ENCODE assay signal across 15 cellular contexts in genomic region chr22:19889951-19890350, GRCh38. TPM values are rescaled to one million over a fixed set of nuclear protein-coding genes. Genes with fewer than 3 reads are reported as not detected.
DNase-seq lines count a peak whose midpoint lies in the region; FAIRE-seq and TF ChIP-seq lines count a peak whose summit lies in the region.
"Had no signal": no experiment of that assay in that cellular context is flagged by ENCODE, and none has a peak within 500 bp of the region (broad histone marks: within the 10 kb centered on the region; RNA-seq: fewer than 3 reads in every experiment).

No MANE protein-coding gene starts in this region.

- H3K79me2 ChIP-seq in endothelial cell of umbilical vein (ENCODE audit: control insufficient read depth, insufficient read depth, low read length): peaks cover 3% of the 10 kb centered on the region

- H3K4me1 Mint-ChIP-seq in activated naive CD4-positive, alpha-beta T cell treated with anti-CD3 and anti-CD28 coated beads for 36 hours (ENCODE audit: low read depth): peaks cover 81% of the 10 kb centered on the region
- H3K4me1 Mint-ChIP-seq in stimulated activated naive CD8-positive, alpha-beta T cell treated with anti-CD3 and anti-CD28 coated beads, Interleukin-15, Interleukin-2, amounts not matched to agents 100 ng/mL and 50 ng/mL, for 24 hours (ENCODE audit: low read depth): peaks cover 73% of the 10 kb centered on the region
- peaks cover 6% of the 10 kb centered on the region for H3K4me1 Mint-ChIP-seq in glutamatergic neuron (ENCODE audit: low read depth, unreplicated experiment)

- H3K9ac ChIP-seq in endothelial cell of umbilical vein (replicated peaks; ENCODE audit: extremely low read depth, insufficient read depth, low read length): no peak overlapping the region

- H2AFZ ChIP-seq in endothelial cell of umbilical vein (ENCODE audit: low read depth, low read length): no peak overlapping the region

- no peak overlapping the region for H3K4me2 ChIP-seq in endothelial cell of umbilical vein (ENCODE audit: insufficient read depth, low read length)

- no peaks in the 10 kb centered on the region for H4K20me1 ChIP-seq in endothelial cell of umbilical vein (replicated peaks; ENCODE audit: control insufficient read depth, extremely low read depth, insufficient read depth, low read length)

- H3K36me3 Mint-ChIP-seq in activated naive CD4-positive, alpha-beta T cell treated with anti-CD3 and anti-CD28 coated beads for 36 hours (ENCODE audit: low read depth): no peaks in the 10 kb centered on the region
- peaks cover 10% of the 10 kb centered on the region for H3K36me3 Mint-ChIP-seq in stimulated activated naive CD8-positive, alpha-beta T cell treated with anti-CD3 and anti-CD28 coated beads, Interleukin-15, Interleukin-2, amounts not matched to agents 100 ng/mL and 50 ng/mL, for 24 hours (ENCODE audit: low read depth)
- H3K36me3 Mint-ChIP-seq in glutamatergic neuron (ENCODE audit: unreplicated experiment): no peaks in the 10 kb centered on the region

- peak overlapping the region; percentile 20 for H3K4me3 Mint-ChIP-seq in activated naive CD4-positive, alpha-beta T cell treated with anti-CD3 and anti-CD28 coated beads for 36 hours
- H3K4me3 Mint-ChIP-seq in stimulated activated naive CD8-positive, alpha-beta T cell treated with anti-CD3 and anti-CD28 coated beads, Interleukin-15, Interleukin-2, amounts not matched to agents 100 ng/mL and 50 ng/mL, for 24 hours: no peak overlapping the region
- no peak overlapping the region for H3K4me3 Mint-ChIP-seq in glutamatergic neuron (ENCODE audit: unreplicated experiment)

- no TSS peak for BruUV-seq in endothelial cell of umbilical vein (replicated peaks; lab: Mats Ljungman, UMichigan)

- POLR2A ChIA-PET in endothelial cell of umbilical vein (lab: Charles Lee): interaction anchor here (1.1 to 1.3 kb wide), 3 partner anchors 9 to 36 kb away, joined by 4 to 6 read pairs (median 4); no protein-coding TSS in a partner anchor

- H3K36me3 ChIP-seq in endothelial cell of umbilical vein (ENCODE audit: control insufficient read depth in 2 of 2, extremely low read depth in 1 of 2, insufficient read depth in 2 of 2, low read length in 2 of 2): peaks cover 0 to 3% of the 10 kb centered on the region in 2 experiments
- H3K36me3 ChIP-seq: WERI-Rb-1 had no signal

- DNase-seq in activated naive CD4-positive, alpha-beta T cell treated with anti-CD3 and anti-CD28 coated beads for 36 hours: peak; percentile 89
- DNase-seq in activated naive CD4-positive, alpha-beta T cell treated with Interleukin-2 at 50 U/mL for 16 hours: no peak
- peak; percentile 42 to 46 for DNase-seq in activated CD4-positive, alpha-beta T cell treated with anti-CD3 and anti-CD28 coated beads, Interleukin-2, amount 50 U/mL, for 48 hours
- DNase-seq in endothelial cell of umbilical vein (ENCODE audit: low read depth, low spot score) (no peak), NCI-H1417 treated with DMSO at 0.1 percent for 48 hours (lab: John Stamatoyannopoulos, UW) (no peak), NCI-H774 (lab: John Stamatoyannopoulos, UW) (no peak), glutamatergic neuron (no peak)
- DNase-seq: DMS79, kidney glomerular epithelial cell, NCI-H1048, NCI-H510A treated with DMSO at 0.1 percent for 48 hours, SHP77 treated with DMSO at 0.1 percent for 48 hours, WERI-Rb-1 had no signal

- H3K27me3 ChIP-seq in endothelial cell of umbilical vein (ENCODE audit: control insufficient read depth in 2 of 2, insufficient read depth in 2 of 2, low read length in 2 of 2): no peaks in the 10 kb centered on the region

- no peak for FAIRE-seq in endothelial cell of umbilical vein (lab: Jason Lieb, UNC)
- FAIRE-seq: frontal cortex had no signal

- no peaks in the 10 kb centered on the region for H3K9me3 ChIP-seq in endothelial cell of umbilical vein (replicated peaks; ENCODE audit: control insufficient read depth, insufficient read depth, low read length)

- no peak overlapping the region for H3K4me3 ChIP-seq in endothelial cell of umbilical vein (replicated peaks in 1 of 3; ENCODE audit: insufficient read depth in 1 of 3, low read depth in 1 of 3, low read length in 3 of 3)

- no peaks in the 10 kb centered on the region for H3K9me3 Mint-ChIP-seq in activated naive CD4-positive, alpha-beta T cell treated with anti-CD3 and anti-CD28 coated beads for 36 hours
- no peaks in the 10 kb centered on the region for H3K9me3 Mint-ChIP-seq in stimulated activated naive CD8-positive, alpha-beta T cell treated with anti-CD3 and anti-CD28 coated beads, Interleukin-15, Interleukin-2, amounts not matched to agents 100 ng/mL and 50 ng/mL, for 24 hours
- H3K9me3 Mint-ChIP-seq in glutamatergic neuron (ENCODE audit: unreplicated experiment): peaks cover 4% of the 10 kb centered on the region

- dilution Hi-C loops in endothelial cell of umbilical vein (cut with MboI; ENCODE audit: extremely low pct_ligation_motif_present, low sequenced_read_pairs): no loop called here

- H3K27ac Mint-ChIP-seq in activated naive CD4-positive, alpha-beta T cell treated with anti-CD3 and anti-CD28 coated beads for 36 hours: peak overlapping the region; percentile 86
- peak overlapping the region; percentile 67 for H3K27ac Mint-ChIP-seq in stimulated activated naive CD8-positive, alpha-beta T cell treated with anti-CD3 and anti-CD28 coated beads, Interleukin-15, Interleukin-2, amounts not matched to agents 100 ng/mL and 50 ng/mL, for 24 hours
- H3K27ac Mint-ChIP-seq in glutamatergic neuron (ENCODE audit: unreplicated experiment): no peak overlapping the region

- H3K27ac ChIP-seq in endothelial cell of umbilical vein (ENCODE audit: insufficient read depth, low read depth, low read length): peak overlapping the region; percentile 83
- H3K27ac ChIP-seq: WERI-Rb-1 had no signal

- no peak for TF ChIP-seq CTCF in endothelial cell of umbilical vein (IDR thresholded peaks at IDR 0.05; ENCODE audit: extremely low read depth in 1 of 2, insufficient read depth in 1 of 2, low read depth in 1 of 2, low read length in 2 of 2)
- no peak for TF ChIP-seq CTCF in glutamatergic neuron (IDR thresholded peaks at IDR 0.05; ENCODE audit: partially characterized antibody, unreplicated experiment)

- no peaks in the 10 kb centered on the region for H3K9me1 ChIP-seq in endothelial cell of umbilical vein (replicated peaks; ENCODE audit: control insufficient read depth, extremely low read depth, insufficient read depth, low read length)

- intact Hi-C loops in activated naive CD4-positive, alpha-beta T cell treated with anti-CD3 and anti-CD28 coated beads for 36 hours (cut with micrococcal nuclease): loop anchor here (1.0 to 5.0 kb wide), 4 partner anchors 134 to 283 kb away; partner anchors contain the start of genes RANBP1 and TRMT2A
- intact Hi-C loops in endothelial cell of umbilical vein (cut with micrococcal nuclease): no loop called here

- CTCF ChIA-PET in activated naive CD4-positive, alpha-beta T cell treated with anti-CD3 and anti-CD28 coated beads for 36 hours (lab: Charles Lee): interaction anchor here (0.6 to 3.3 kb wide), 10 partner anchors 12 to 173 kb away, joined by 3 to 15 read pairs (median 3); no protein-coding TSS in a partner anchor
- CTCF ChIA-PET in endothelial cell of umbilical vein (lab: Charles Lee): interaction anchor here (0.8 to 3.6 kb wide), 7 partner anchors 9 to 166 kb away, joined by 3 to 33 read pairs (median 7); partner anchors contain the start of gene GP1BB

- no peaks in the 10 kb centered on the region for H3K27me3 Mint-ChIP-seq in activated naive CD4-positive, alpha-beta T cell treated with anti-CD3 and anti-CD28 coated beads for 36 hours (ENCODE audit: low read depth)
- H3K27me3 Mint-ChIP-seq in stimulated activated naive CD8-positive, alpha-beta T cell treated with anti-CD3 and anti-CD28 coated beads, Interleukin-15, Interleukin-2, amounts not matched to agents 100 ng/mL and 50 ng/mL, for 24 hours: no peaks in the 10 kb centered on the region
- peaks cover 7% of the 10 kb centered on the region for H3K27me3 Mint-ChIP-seq in glutamatergic neuron (ENCODE audit: unreplicated experiment)

- H3K4me1 ChIP-seq in endothelial cell of umbilical vein (ENCODE audit: control insufficient read depth, extremely low read depth, insufficient read depth, low read length): peaks cover 79% of the 10 kb centered on the region

- no peak for TF ChIP-seq POLR2A in endothelial cell of umbilical vein (IDR thresholded peaks at IDR 0.05; ENCODE audit: low read depth, low read length)

RNA-seq across cellular contexts. Expression of gene GNB1L, which starts 35.3 kb away (rescaled TPM):
- 1 to 10 TPM; 8.8 to 9.8 TPM for total RNA-seq in activated naive CD4-positive, alpha-beta T cell treated with anti-CD3 and anti-CD28 coated beads for 36 hours
- 5.9 and 11.2 TPM in 2 replicates for total RNA-seq in endothelial cell of umbilical vein
- polyA plus RNA-seq in endothelial cell of umbilical vein: 5.4 and 5.9 TPM in 2 replicates
- polyA plus RNA-seq in endothelial cell of umbilical vein (2011; cell fraction: cytosol; rRNA removed): 2.2 and 3.8 TPM in 2 replicates
- polyA plus RNA-seq in endothelial cell of umbilical vein (2011; cell fraction: nucleus; rRNA removed): 2.7 and 3.2 TPM in 2 replicates
- polyA plus RNA-seq in endothelial cell of umbilical vein (2012): 3.5 and 3.6 TPM in 2 replicates
- 1.6 and 3.5 TPM in 2 replicates for polyA minus RNA-seq in endothelial cell of umbilical vein
- polyA minus RNA-seq in endothelial cell of umbilical vein (2011; cell fraction: cytosol; rRNA and poly(A)+ RNA removed): 1.7 TPM
- polyA minus RNA-seq in endothelial cell of umbilical vein (2011; cell fraction: nucleus; rRNA and poly(A)+ RNA removed): 2.4 TPM in 2 replicates
- total RNA-seq in glutamatergic neuron (ENCODE audit: unreplicated experiment): 5.0 TPM

RNA-seq across cellular contexts. Expression of gene RTL10, which starts 35.3 kb away (rescaled TPM):
- 10 to 100 TPM; 10.9 to 11.9 TPM for total RNA-seq in activated naive CD4-positive, alpha-beta T cell treated with anti-CD3 and anti-CD28 coated beads for 36 hours
- total RNA-seq in endothelial cell of umbilical vein: 31.9 and 32.1 TPM in 2 replicates
- polyA plus RNA-seq in endothelial cell of umbilical vein: 40.8 and 54.5 TPM in 2 replicates
- 21.6 and 22.9 TPM in 2 replicates for polyA plus RNA-seq in endothelial cell of umbilical vein (2011; cell fraction: cytosol; rRNA removed)
- polyA plus RNA-seq in endothelial cell of umbilical vein (2011; cell fraction: nucleus; rRNA removed): 43.8 and 53.4 TPM in 2 replicates
- 8.0 and 9.8 TPM in 2 replicates for polyA plus RNA-seq in endothelial cell of umbilical vein (2012)
- 84.1 and 88.0 TPM in 2 replicates for polyA minus RNA-seq in endothelial cell of umbilical vein
- 9.0 TPM for polyA minus RNA-seq in endothelial cell of umbilical vein (2011; cell fraction: cytosol; rRNA and poly(A)+ RNA removed)
- polyA minus RNA-seq in endothelial cell of umbilical vein (2011; cell fraction: nucleus; rRNA and poly(A)+ RNA removed): 20.7 and 26.1 TPM in 2 replicates
- total RNA-seq in glutamatergic neuron (ENCODE audit: unreplicated experiment): 12.1 TPM

RNA-seq across cellular contexts. Expression of gene COMT, which starts 51.6 kb away (rescaled TPM):
- 10 to 100 TPM; 53.7 to 56.8 TPM for total RNA-seq in activated naive CD4-positive, alpha-beta T cell treated with anti-CD3 and anti-CD28 coated beads for 36 hours
- total RNA-seq in endothelial cell of umbilical vein (221 and 246 TPM in 2 replicates), glutamatergic neuron (ENCODE audit: unreplicated experiment) (34.8 TPM)
- polyA plus RNA-seq in endothelial cell of umbilical vein: 537 and 579 TPM in 2 replicates
- polyA plus RNA-seq in endothelial cell of umbilical vein (2011; cell fraction: cytosol; rRNA removed): 320 and 379 TPM in 2 replicates
- 183 and 186 TPM in 2 replicates for polyA plus RNA-seq in endothelial cell of umbilical vein (2011; cell fraction: nucleus; rRNA removed)
- 145 and 199 TPM in 2 replicates for polyA plus RNA-seq in endothelial cell of umbilical vein (2012)
- polyA minus RNA-seq in endothelial cell of umbilical vein: 206 and 246 TPM in 2 replicates
- polyA minus RNA-seq in endothelial cell of umbilical vein (2011; cell fraction: cytosol; rRNA and poly(A)+ RNA removed): 31.5 TPM
- polyA minus RNA-seq in endothelial cell of umbilical vein (2011; cell fraction: nucleus; rRNA and poly(A)+ RNA removed): 38.0 and 46.4 TPM in 2 replicates

RNA-seq across cellular contexts. Expression of gene TXNRD2, which starts 51.7 kb away (rescaled TPM):
- 10 to 100 TPM; 22.9 to 23.6 TPM for total RNA-seq in activated naive CD4-positive, alpha-beta T cell treated with anti-CD3 and anti-CD28 coated beads for 36 hours
- total RNA-seq in endothelial cell of umbilical vein (211 and 245 TPM in 2 replicates), glutamatergic neuron (ENCODE audit: unreplicated experiment) (6.4 TPM)
- 440 and 511 TPM in 2 replicates for polyA plus RNA-seq in endothelial cell of umbilical vein
- polyA plus RNA-seq in endothelial cell of umbilical vein (2011; cell fraction: cytosol; rRNA removed): 259 and 341 TPM in 2 replicates
- 576 and 663 TPM in 2 replicates for polyA plus RNA-seq in endothelial cell of umbilical vein (2011; cell fraction: nucleus; rRNA removed)
- polyA plus RNA-seq in endothelial cell of umbilical vein (2012): 102 and 113 TPM in 2 replicates
- polyA minus RNA-seq in endothelial cell of umbilical vein: 102 and 126 TPM in 2 replicates
- polyA minus RNA-seq in endothelial cell of umbilical vein (2011; cell fraction: cytosol; rRNA and poly(A)+ RNA removed): 25.2 TPM
- polyA minus RNA-seq in endothelial cell of umbilical vein (2011; cell fraction: nucleus; rRNA and poly(A)+ RNA removed): 91.1 and 144 TPM in 2 replicates

Comparison
In these comparisons a context has a peak if more than half of its experiments do, and no peak if none do; other contexts are left out.
1. DNase-seq: peak in activated naive CD4-positive, alpha-beta T cell treated with anti-CD3 and anti-CD28 coated beads for 36 hours (single experiment) and activated CD4-positive, alpha-beta T cell treated with anti-CD3 and anti-CD28 coated beads, Interleukin-2, amount 50 U/mL, for 48 hours (2 of 2); none in activated naive CD4-positive, alpha-beta T cell treated with Interleukin-2 at 50 U/mL for 16 hours (single experiment), endothelial cell of umbilical vein (single experiment), NCI-H1417 treated with DMSO at 0.1 percent for 48 hours (single experiment), NCI-H774 (single experiment) and glutamatergic neuron (single experiment).